10 cellular contexts compared by ENCODE assay signal in genomic region chr15:53837263-53837662, GRCh38.
DNase-seq lines count a peak whose midpoint lies in the region; ATAC-seq and TF ChIP-seq lines count a peak whose summit lies in the region.
"Had no signal": no experiment of that assay in that cellular context is flagged by ENCODE, and none has a peak within 500 bp of the region (broad histone marks: within the 10 kb centered on the region; RNA-seq: fewer than 3 reads in every experiment).

No MANE protein-coding gene starts in this region.

- H3K4me1 Mint-ChIP-seq in CD4-positive, alpha-beta T cell (ENCODE audit: low read depth): no peaks in the 10 kb centered on the region
- H3K4me1 Mint-ChIP-seq: naive B cell; stimulated activated naive B cell treated with anti-CD40 and anti-IgM and Interleukin-4, amounts not matched to agents 10 μg/mL and 1 μg/mL and 100 μg/mL, for 72 hours had no signal

- H3K4me3 ChIP-seq in MM.1S (ENCODE audit: low read length): no peak overlapping the region
- no peak overlapping the region for H3K4me3 ChIP-seq in thyroid gland (replicated peaks in 1 of 3)

- ATAC-seq in CD4-positive, alpha-beta T cell (ENCODE audit: poor library complexity): no peak
- ATAC-seq: stimulated activated naive B cell treated with anti-CD40 and anti-IgM and Interleukin-4, amounts not matched to agents 10 μg/mL and 1 μg/mL and 100 μg/mL, for 72 hours had no signal

- H3K36me3 Mint-ChIP-seq in CD4-positive, alpha-beta T cell (ENCODE audit: low read depth): no peaks in the 10 kb centered on the region
- H3K36me3 Mint-ChIP-seq: naive B cell; stimulated activated naive B cell treated with anti-CD40 and anti-IgM and Interleukin-4, amounts not matched to agents 10 μg/mL and 1 μg/mL and 100 μg/mL, for 72 hours had no signal

- CTCF ChIA-PET in CD4-positive, alpha-beta T cell (lab: Charles Lee): no interaction called here

- no peak overlapping the region for H3K27ac Mint-ChIP-seq in CD4-positive, alpha-beta T cell
- H3K27ac Mint-ChIP-seq: naive B cell; stimulated activated naive B cell treated with anti-CD40 and anti-IgM and Interleukin-4, amounts not matched to agents 10 μg/mL and 1 μg/mL and 100 μg/mL, for 72 hours had no signal

- intact Hi-C loops in thyroid gland (cut with DNase I): no loop called here
- intact Hi-C loops in CD4-positive, alpha-beta T cell (cut with DNase I, micrococcal nuclease): no loop called here

- no peaks in the 10 kb centered on the region for H3K9me2 ChIP-seq in MM.1S (replicated peaks; ENCODE audit: insufficient read depth, low read length)

- no peaks in the 10 kb centered on the region for H3K4me1 ChIP-seq in MM.1S (ENCODE audit: low read length)
- H3K4me1 ChIP-seq in thyroid gland: peaks cover 31 to 44% of the 10 kb centered on the region in 2 donors

- no peak overlapping the region for H3K27ac ChIP-seq in MM.1S (ENCODE audit: low read length)
- peak overlapping the region; percentile 53 to 89 (median 86) for H3K27ac ChIP-seq in thyroid gland
- no peak overlapping the region for H3K27ac ChIP-seq in CD4-positive, alpha-beta T cell (ENCODE audit: low read depth, low read length)

- TF ChIP-seq POLR2A in thyroid gland (IDR thresholded peaks at IDR 0.05): peak in 1 of 2 donors; percentile 38

- H4K20me1 ChIP-seq in MM.1S (ENCODE audit: insufficient read depth, low read length): no peaks in the 10 kb centered on the region

- TF ChIP-seq CTCF in MM.1S (IDR thresholded peaks at IDR 0.05; ENCODE audit: low read length) (no peak), thyroid gland (IDR thresholded peaks at IDR 0.05) (peak in 1 of 6 experiments; percentile 11)
- TF ChIP-seq CTCF in CD4-positive, alpha-beta T cell (IDR thresholded peaks at IDR 0.05): no peak

- DNase-seq in MM.1S: peak; percentile 73
- DNase-seq in NCI-H345 treated with DMSO at 0.1 percent for 48 hours (lab: John Stamatoyannopoulos, UW; ENCODE audit: unreplicated experiment): peak; percentile 89
- DNase-seq in cerebellar cortex (ENCODE audit: low spot score): peak; percentile 44
- peak; percentile 96 for DNase-seq in thyroid gland
- DNase-seq in activated effector memory CD4-positive, alpha-beta T cell treated with Interleukin-2 at 50 U/mL for 16 hours: no peak
- DNase-seq in COLO829 (ENCODE audit: low spot score): no peak
- no peak for DNase-seq in CD4-positive, alpha-beta T cell
- DNase-seq: amygdala; naive B cell; stimulated activated naive B cell treated with anti-CD40 and anti-IgM and Interleukin-4, amounts not matched to agents 10 μg/mL and 1 μg/mL and 100 μg/mL, for 72 hours had no signal

- no peaks in the 10 kb centered on the region for H3K27me3 ChIP-seq in MM.1S (replicated peaks; ENCODE audit: insufficient read depth, low read length)
- no peaks in the 10 kb centered on the region for H3K27me3 ChIP-seq in thyroid gland
- H3K27me3 ChIP-seq in CD4-positive, alpha-beta T cell (ENCODE audit: control insufficient read depth, insufficient read depth, low read length): no peaks in the 10 kb centered on the region

- H3K9me3 ChIP-seq in MM.1S (replicated peaks; ENCODE audit: insufficient read depth, low read length) (no peaks in the 10 kb centered on the region), thyroid gland (no peaks in the 10 kb centered on the region)
- H3K9me3 ChIP-seq in CD4-positive, alpha-beta T cell (ENCODE audit: control insufficient read depth, low read length): no peaks in the 10 kb centered on the region

- no peak overlapping the region for H3K4me2 ChIP-seq in MM.1S (ENCODE audit: low read depth, low read length)

- no peaks in the 10 kb centered on the region for H3K27me3 Mint-ChIP-seq in CD4-positive, alpha-beta T cell
- H3K27me3 Mint-ChIP-seq: stimulated activated naive B cell treated with anti-CD40 and anti-IgM and Interleukin-4, amounts not matched to agents 10 μg/mL and 1 μg/mL and 100 μg/mL, for 72 hours had no signal

- H2AFZ ChIP-seq in MM.1S (ENCODE audit: low read length): no peak overlapping the region

- H3K9me3 Mint-ChIP-seq in CD4-positive, alpha-beta T cell: no peaks in the 10 kb centered on the region
- H3K9me3 Mint-ChIP-seq: stimulated activated naive B cell treated with anti-CD40 and anti-IgM and Interleukin-4, amounts not matched to agents 10 μg/mL and 1 μg/mL and 100 μg/mL, for 72 hours had no signal

- no peak overlapping the region for H3K4me3 Mint-ChIP-seq in CD4-positive, alpha-beta T cell
- H3K4me3 Mint-ChIP-seq: naive B cell; stimulated activated naive B cell treated with anti-CD40 and anti-IgM and Interleukin-4, amounts not matched to agents 10 μg/mL and 1 μg/mL and 100 μg/mL, for 72 hours had no signal

- H3K36me3 ChIP-seq in MM.1S (replicated peaks; ENCODE audit: insufficient read depth, low read length) (no peaks in the 10 kb centered on the region), thyroid gland (no peaks in the 10 kb centered on the region)

- POLR2A ChIA-PET in CD4-positive, alpha-beta T cell (lab: Charles Lee): no interaction called here

- no peaks in the 10 kb centered on the region for H3F3A ChIP-seq in MM.1S (ENCODE audit: insufficient read depth, low read length)

- H3K9ac ChIP-seq in MM.1S (ENCODE audit: low read length): no peak overlapping the region

- WGBS in thyroid gland, 2 donors: 24 to 32% methylated on average over 3 of the region's 3 CpGs

- no peaks in the 10 kb centered on the region for H3K79me2 ChIP-seq in MM.1S (ENCODE audit: low read length)

Comparison
In these comparisons a context has a peak if more than half of its experiments do, and no peak if none do; other contexts are left out.
1. DNase-seq: peak in MM.1S (single experiment), NCI-H345 treated with DMSO at 0.1 percent for 48 hours (single experiment), cerebellar cortex (single experiment) and thyroid gland (2 of 2); none in activated effector memory CD4-positive, alpha-beta T cell treated with Interleukin-2 at 50 U/mL for 16 hours (single experiment), COLO829 (single experiment) and CD4-positive, alpha-beta T cell (0 of 10).
2. H3K27ac ChIP-seq: peak in thyroid gland (3 of 3); none in MM.1S (single experiment) and CD4-positive, alpha-beta T cell (single experiment).